ENCODE assay signal across 26 cellular contexts in genomic region chr4:163237856-163238255, GRCh38.
"Had no signal": no experiment of that assay in that cellular context is flagged by ENCODE, and none has a peak within 500 bp of the region (broad histone marks: within the 10 kb centered on the region; RNA-seq: fewer than 3 reads in every experiment).

No MANE protein-coding gene starts in this region.

- H3K4me3 Mint-ChIP-seq: dendritic cell treated with granulocyte-macrophage colony-stimulating factor and Interleukin-4, amounts not matched to agents 40 ng/mL and 50 ng/mL, for 4 days; effector memory CD8-positive, alpha-beta T cell; endodermal cell had no signal

- H2AFZ ChIP-seq: hepatocyte had no signal

- H3K9me3 ChIP-seq: colonic mucosa, gastrocnemius medialis had no signal

- DNase-seq: colonic mucosa; cortex of kidney; dermis blood vessel endothelial cell; dorsolateral prefrontal cortex; effector CD4-positive, alpha-beta T cell; effector CD8-positive, alpha-beta T cell; effector memory CD4-positive, alpha-beta T cell; effector memory CD8-positive, alpha-beta T cell; endodermal cell; erythroblast; esophagus squamous epithelium; foreskin fibroblast; foreskin keratinocyte; foreskin melanocyte; gastrocnemius medialis; glutamatergic neuron; head of caudate nucleus; heart left ventricle; heart right ventricle had no signal

- H3K36me3 ChIP-seq: colonic mucosa, esophagus muscularis mucosa, esophagus squamous epithelium, gastrocnemius medialis, gastroesophageal sphincter, heart left ventricle, heart right ventricle had no signal

- H3K27me3 ChIP-seq: colonic mucosa, dorsolateral prefrontal cortex, esophagus muscularis mucosa, esophagus squamous epithelium, foreskin keratinocyte, gastrocnemius medialis, gastroesophageal sphincter, heart left ventricle, heart right ventricle, hepatocyte had no signal

- H3K4me3 ChIP-seq: colonic mucosa, coronary artery, dorsolateral prefrontal cortex, esophagus muscularis mucosa, esophagus squamous epithelium, gastrocnemius medialis, gastroesophageal sphincter, heart left ventricle, heart right ventricle, hepatocyte had no signal

- H3K27ac Mint-ChIP-seq: dendritic cell treated with granulocyte-macrophage colony-stimulating factor and Interleukin-4, amounts not matched to agents 40 ng/mL and 50 ng/mL, for 4 days; effector memory CD8-positive, alpha-beta T cell; endodermal cell had no signal

- H3K4me1 ChIP-seq: colonic mucosa, esophagus muscularis mucosa, esophagus squamous epithelium, foreskin keratinocyte, gastrocnemius medialis, gastroesophageal sphincter, heart left ventricle, heart right ventricle had no signal

- H3K79me2 ChIP-seq: hepatocyte had no signal

- H3K4me2 ChIP-seq: hepatocyte had no signal

- H3K27me3 Mint-ChIP-seq: dendritic cell treated with granulocyte-macrophage colony-stimulating factor and Interleukin-4, amounts not matched to agents 40 ng/mL and 50 ng/mL, for 4 days; effector memory CD8-positive, alpha-beta T cell had no signal

- ATAC-seq: effector memory CD8-positive, alpha-beta T cell; esophagus mucosa; foreskin keratinocyte; gastrocnemius medialis; gastroesophageal sphincter; heart left ventricle; heart right ventricle had no signal

- H3K27ac ChIP-seq: colonic mucosa, coronary artery, dorsolateral prefrontal cortex, epithelial cell of prostate, esophagus muscularis mucosa, esophagus squamous epithelium, foreskin keratinocyte, gastrocnemius medialis, gastroesophageal sphincter, heart left ventricle, heart right ventricle, hepatocyte had no signal
